ENCODE assay signal across 12 cellular contexts in the genomic region with DNA sequence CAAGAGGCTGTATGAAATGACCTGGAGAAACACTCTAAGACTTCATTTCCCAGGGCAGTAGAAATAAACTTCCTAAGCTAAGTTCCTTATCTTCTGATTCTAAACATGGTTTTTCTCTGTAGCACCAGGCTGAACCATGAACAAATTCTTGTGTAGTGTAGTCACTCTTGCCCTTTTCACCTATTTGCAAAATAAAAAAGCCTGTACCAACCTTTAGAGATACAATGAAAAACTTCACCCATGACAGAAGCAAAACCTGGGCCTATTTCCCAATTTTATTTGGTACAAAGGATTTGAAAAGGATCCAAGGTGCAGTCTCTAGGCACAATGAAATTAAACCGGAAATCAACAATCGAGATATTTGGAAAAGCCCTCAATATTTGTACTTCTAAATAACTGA. TPM values are rescaled to one million over a fixed set of nuclear protein-coding genes. Genes with fewer than 3 reads are reported as not detected.
DNase-seq lines count a peak whose midpoint lies in the region; ATAC-seq and TF ChIP-seq lines count a peak whose summit lies in the region.
"Had no signal": no experiment of that assay in that cellular context is flagged by ENCODE, and none has a peak within 500 bp of the region (broad histone marks: within the 10 kb centered on the region; RNA-seq: fewer than 3 reads in every experiment).

No MANE protein-coding gene starts in this region.

- H3K4me2 ChIP-seq in hepatocyte: no peak overlapping the region

- H2AFZ ChIP-seq in hepatocyte: no peak overlapping the region

- no peaks in the 10 kb centered on the region for H3K27me3 Mint-ChIP-seq in nephron progenitor cell (ENCODE audit: low read depth, poor library complexity)
- H3K27me3 Mint-ChIP-seq: dendritic cell treated with granulocyte-macrophage colony-stimulating factor and Interleukin-4, amounts not matched to agents 40 ng/mL and 50 ng/mL, for 4 days; stimulated activated naive CD8-positive, alpha-beta T cell treated with anti-CD3 and anti-CD28 coated beads, Interleukin-15, Interleukin-2, amounts not matched to agents 100 ng/mL and 50 ng/mL, for 24 hours had no signal

- no peaks in the 10 kb centered on the region for H3K79me2 ChIP-seq in hepatocyte

- no peaks in the 10 kb centered on the region for H4K20me1 ChIP-seq in hepatocyte (ENCODE audit: insufficient read depth, poor library complexity, severe bottlenecking)

- peaks cover 85% of the 10 kb centered on the region for H3K36me3 Mint-ChIP-seq in nephron progenitor cell (ENCODE audit: low read depth)

- no peak overlapping the region for H3K27ac Mint-ChIP-seq in nephron progenitor cell
- H3K27ac Mint-ChIP-seq: dendritic cell treated with granulocyte-macrophage colony-stimulating factor and Interleukin-4, amounts not matched to agents 40 ng/mL and 50 ng/mL, for 4 days; stimulated activated naive CD8-positive, alpha-beta T cell treated with anti-CD3 and anti-CD28 coated beads, Interleukin-15, Interleukin-2, amounts not matched to agents 100 ng/mL and 50 ng/mL, for 24 hours had no signal

- H3K4me3 Mint-ChIP-seq in nephron progenitor cell: no peak overlapping the region
- H3K4me3 Mint-ChIP-seq: dendritic cell treated with granulocyte-macrophage colony-stimulating factor and Interleukin-4, amounts not matched to agents 40 ng/mL and 50 ng/mL, for 4 days; stimulated activated naive CD8-positive, alpha-beta T cell treated with anti-CD3 and anti-CD28 coated beads, Interleukin-15, Interleukin-2, amounts not matched to agents 100 ng/mL and 50 ng/mL, for 24 hours had no signal

- ATAC-seq in GM18858 (IDR thresholded peaks at IDR 0.05; ENCODE audit: unreplicated experiment): no peak
- no peak for ATAC-seq in GM18909 (IDR thresholded peaks at IDR 0.05; ENCODE audit: poor library complexity, unreplicated experiment)

- intact Hi-C loops in stomach (cut with DNase I; ENCODE audit: low total_unique reads): no loop called here

- H3K27ac ChIP-seq in hepatocyte: peak overlapping the region; percentile 68
- peak overlapping the region in 3 of 5 donors; percentile 8 to 40 (median 8) for H3K27ac ChIP-seq in stomach

- no peaks in the 10 kb centered on the region for H3K9me2 ChIP-seq in hepatocyte (replicated peaks; ENCODE audit: insufficient read depth)

- TF ChIP-seq POLR2A in stomach (IDR thresholded peaks at IDR 0.05): no peak

- H3K36me3 ChIP-seq in hepatocyte (replicated peaks; ENCODE audit: insufficient read depth, low read depth) (no peaks in the 10 kb centered on the region), stomach (peaks cover 5 to 66% (median 56%) of the 10 kb centered on the region in 4 donors)

- 94% methylated on average over 2 of the region's 2 CpGs for WGBS in hepatocyte (ENCODE audit: low lambda C conversion rate, missing lambda C conversion rate)
- 36 to 59% (median 47%) methylated on average over 2 of the region's 2 CpGs for WGBS in stomach, 5 donors

- H3K27me3 ChIP-seq in hepatocyte (no peaks in the 10 kb centered on the region), stomach (no peaks in the 10 kb centered on the region)

- DNase-seq in HCEC 1CT: peak; percentile 63
- peak; percentile 96 for DNase-seq in amniotic epithelial cell (ENCODE audit: low read depth)
- DNase-seq in hepatocyte (ENCODE audit: low spot score): peak; percentile 42
- no peak for DNase-seq in stomach
- DNase-seq in nephron progenitor cell: no peak
- DNase-seq: activated naive CD4-positive, alpha-beta T cell treated with anti-CD3 and anti-CD28 coated beads, Interleukin-2, amount 50 U/mL, for 16 hours; MV-4-11; NCI-H2227 treated with DMSO at 0.1 percent for 48 hours had no signal

- H3K9me3 Mint-ChIP-seq in nephron progenitor cell: peaks cover 25% of the 10 kb centered on the region
- H3K9me3 Mint-ChIP-seq: dendritic cell treated with granulocyte-macrophage colony-stimulating factor and Interleukin-4, amounts not matched to agents 40 ng/mL and 50 ng/mL, for 4 days had no signal

- H3K4me1 ChIP-seq in hepatocyte (ENCODE audit: insufficient read depth) (peaks cover 9% of the 10 kb centered on the region), stomach (peaks cover 0 to 15% (median 8%) of the 10 kb centered on the region in 4 donors)

- TF ChIP-seq CTCF in hepatocyte (IDR thresholded peaks at IDR 0.05; ENCODE audit: poor library complexity) (no peak), stomach (IDR thresholded peaks at IDR 0.05) (no peak), nephron progenitor cell (IDR thresholded peaks at IDR 0.05) (no peak)

- no peak overlapping the region for H3K4me3 ChIP-seq in hepatocyte
- H3K4me3 ChIP-seq in stomach: no peak overlapping the region

- H3K9me3 ChIP-seq in hepatocyte (ENCODE audit: low read depth) (no peaks in the 10 kb centered on the region), stomach (peaks cover 0 to 6% (median 0%) of the 10 kb centered on the region in 4 donors)

- TF ChIP-seq EP300 in stomach (IDR thresholded peaks at IDR 0.05): no peak

- no peaks in the 10 kb centered on the region for H3K4me1 Mint-ChIP-seq in nephron progenitor cell

RNA-seq across cellular contexts. Expression of a gene that starts 43.6 kb away (rescaled TPM):
- total RNA-seq in hepatocyte (19.0 and 19.1 TPM in 2 replicates), stomach (10 to 100 TPM in 3 of 5 donors, 1 to 10 TPM in 2; 4.7 to 36.2 (median 10.1) TPM)
- polyA plus RNA-seq in hepatocyte (6.3 and 7.8 TPM in 2 replicates), stomach (1 to 10 TPM; 1.4 to 2.6 (median 2.4) TPM)

RNA-seq across cellular contexts. Expression of a gene that starts 44.0 kb away (rescaled TPM):
- total RNA-seq in hepatocyte (78.6 and 92.1 TPM in 2 replicates), stomach (100 to 1,000 TPM in 3 of 5 donors, 10 to 100 TPM in 2; 16.8 to 158 (median 134) TPM)
- polyA plus RNA-seq in hepatocyte (54.2 and 59.2 TPM in 2 replicates), stomach (10 to 100 TPM in 2 of 3 donors, 1 to 10 TPM in 1; 9.1 to 28.3 (median 13.1) TPM)

Comparison
In these comparisons a context has a peak if more than half of its experiments do, and no peak if none do; other contexts are left out.
1. DNase-seq: peak in HCEC 1CT (single experiment), amniotic epithelial cell (single experiment) and hepatocyte (single experiment); none in stomach (single experiment) and nephron progenitor cell (single experiment).